20 cellular contexts compared by ENCODE assay signal in genomic region chr14:95541932-95542554, GRCh38. TPM values are rescaled to one million over a fixed set of nuclear protein-coding genes. Genes with fewer than 3 reads are reported as not detected.
DNase-seq lines count a peak whose midpoint lies in the region; ATAC-seq and TF ChIP-seq lines count a peak whose summit lies in the region.
"Had no signal": no experiment of that assay in that cellular context is flagged by ENCODE, and none has a peak within 500 bp of the region (broad histone marks: within the 10 kb centered on the region; RNA-seq: fewer than 3 reads in every experiment).

No MANE protein-coding gene starts in this region.

- peak overlapping the region; percentile 25 for H3K9ac ChIP-seq in Loucy (ENCODE audit: low read depth, low read length, poor library complexity, severe bottlenecking)
- H3K9ac ChIP-seq in endodermal cell (ENCODE audit: extremely low read depth, low read length, poor library complexity, severe bottlenecking): no peak overlapping the region
- H3K9ac ChIP-seq: BLaER1 had no signal

- H3K27me3 ChIP-seq in Loucy (ENCODE audit: insufficient read depth, low read length, poor library complexity, severe bottlenecking) (no peaks in the 10 kb centered on the region), endodermal cell (ENCODE audit: control insufficient read depth, insufficient read depth, low read length, poor library complexity, severe bottlenecking) (no peaks in the 10 kb centered on the region), right lobe of liver (no peaks in the 10 kb centered on the region), gastrocnemius medialis (no peaks in the 10 kb centered on the region)
- H3K27me3 ChIP-seq: BE2C, BLaER1 had no signal

- in situ Hi-C loops in gastrocnemius medialis (cut with MboI; ENCODE audit: low sequenced_read_pairs in 4 of 4): loop anchor here in 2 of 4 donors (25.0 kb wide), 2 partner anchors 380 to 405 kb away; partner anchors contain the start of gene DICER1 (in 1 of the 2)

- peaks cover 57% of the 10 kb centered on the region for H4K20me1 ChIP-seq in Loucy (ENCODE audit: insufficient read depth, low read length, poor library complexity, severe bottlenecking)

- no peak for TF ChIP-seq POLR2A in right lobe of liver (IDR thresholded peaks at IDR 0.05)
- no peak for TF ChIP-seq POLR2A in gastrocnemius medialis (IDR thresholded peaks at IDR 0.05)

- H3K4me1 Mint-ChIP-seq in T-helper 17 cell: peaks cover 14% of the 10 kb centered on the region
- H3K4me1 Mint-ChIP-seq in endodermal cell: peaks cover 9% of the 10 kb centered on the region

- H3K4me3 ChIP-seq in Loucy (ENCODE audit: low read length, poor library complexity, severe bottlenecking): peak overlapping the region; percentile 45
- H3K4me3 ChIP-seq in endodermal cell (ENCODE audit: low read length): no peak overlapping the region
- no peak overlapping the region for H3K4me3 ChIP-seq in right lobe of liver
- H3K4me3 ChIP-seq in gastrocnemius medialis: no peak overlapping the region
- H3K4me3 ChIP-seq: BLaER1 had no signal

- ATAC-seq in T-helper 17 cell (no peak), right lobe of liver (no peak), gastrocnemius medialis (no peak), left ventricle myocardium superior (no peak)

- H3K4me2 ChIP-seq in Loucy (ENCODE audit: low read depth, low read length, poor library complexity, severe bottlenecking): peak overlapping the region; percentile 52

- DNase-seq in T-helper 17 cell (no peak), endodermal cell (peak; percentile 1), right lobe of liver (no peak), gastrocnemius medialis (no peak), left ventricle myocardium superior (no peak)
- DNase-seq in activated naive CD4-positive, alpha-beta T cell treated with Interleukin-2 at 50 U/mL for 16 hours: no peak
- DNase-seq: 8988T; ACHN; BE2C; C1 segment of cervical spinal cord; Caco-2; Calu3; CD4-positive, alpha-beta memory T cell; CD4-positive, CD25-positive, alpha-beta regulatory T cell; CD8-positive, alpha-beta memory T cell; DMS79 treated with DMSO at 0.1 percent for 48 hours; GF-D8 had no signal

- H3K9me2 ChIP-seq in Loucy (replicated peaks; ENCODE audit: low read depth, low read length): no peaks in the 10 kb centered on the region

- no peaks in the 10 kb centered on the region for H3F3A ChIP-seq in Loucy (ENCODE audit: low read depth)

- H2AFZ ChIP-seq in Loucy (ENCODE audit: low read length): no peak overlapping the region

- H3K9me3 ChIP-seq in Loucy (ENCODE audit: insufficient read depth, low read depth, low read length) (no peaks in the 10 kb centered on the region), T-helper 17 cell (ENCODE audit: control insufficient read depth, low read length, poor library complexity, severe bottlenecking) (no peaks in the 10 kb centered on the region), endodermal cell (ENCODE audit: control insufficient read depth, low read length) (no peaks in the 10 kb centered on the region), right lobe of liver (no peaks in the 10 kb centered on the region), gastrocnemius medialis (no peaks in the 10 kb centered on the region)
- H3K9me3 ChIP-seq: BE2C, BLaER1, Caco-2 had no signal

- H3K27ac Mint-ChIP-seq in T-helper 17 cell (peak overlapping the region; percentile 16), endodermal cell (no peak overlapping the region)
- H3K27ac Mint-ChIP-seq: CD14-positive monocyte; CD4-positive, alpha-beta memory T cell; CD4-positive, CD25-positive, alpha-beta regulatory T cell; CD8-positive, alpha-beta memory T cell had no signal

- WGBS in endodermal cell (ENCODE audit: insufficient coverage in 1 of 2, insufficient read length in 1 of 2), 2 experiments: 94% methylated on average over 3 of the region's 4 CpGs; no CpG with 5 or more reads in 1 of the 2 experiments
- WGBS in right lobe of liver (ENCODE audit: insufficient coverage, low coverage, low lambda C conversion rate, missing lambda C conversion rate): 50% methylated on average over 4 of the region's 4 CpGs

- H3K27me3 Mint-ChIP-seq in T-helper 17 cell: no peaks in the 10 kb centered on the region
- H3K27me3 Mint-ChIP-seq in endodermal cell (ENCODE audit: insufficient read depth): no peaks in the 10 kb centered on the region
- H3K27me3 Mint-ChIP-seq: CD4-positive, alpha-beta memory T cell; CD4-positive, CD25-positive, alpha-beta regulatory T cell; CD8-positive, alpha-beta memory T cell had no signal

- TF ChIP-seq CTCF in Loucy (conservative IDR thresholded peaks at IDR 0.05; ENCODE audit: low read length) (no peak), endodermal cell (conservative IDR thresholded peaks at IDR 0.05) (no peak), right lobe of liver (IDR thresholded peaks at IDR 0.05) (no peak), gastrocnemius medialis (IDR thresholded peaks at IDR 0.05 in 4 of 5, conservative IDR thresholded peaks at IDR 0.05 in 1 of 5) (no peak)

- H3K36me3 ChIP-seq in Loucy (ENCODE audit: insufficient read depth, low read length) (peaks cover 33% of the 10 kb centered on the region; the same call in 1 of the 2 replicates), endodermal cell (ENCODE audit: control insufficient read depth, insufficient read depth, low read length) (peaks cover 10% of the 10 kb centered on the region), right lobe of liver (peaks cover 0 to 12% (median 4%) of the 10 kb centered on the region in 4 donors), gastrocnemius medialis (no peaks in the 10 kb centered on the region)

- H3K4me1 ChIP-seq in Loucy (ENCODE audit: insufficient read depth, low read length, poor library complexity, severe bottlenecking) (peaks cover 54% of the 10 kb centered on the region), endodermal cell (ENCODE audit: control insufficient read depth, insufficient read depth, low read length) (no peaks in the 10 kb centered on the region), right lobe of liver (peaks cover 0 to 51% (median 15%) of the 10 kb centered on the region in 4 donors), gastrocnemius medialis (peaks cover 52 to 60% of the 10 kb centered on the region in 2 donors)

- H3K36me3 Mint-ChIP-seq in T-helper 17 cell (ENCODE audit: low read depth) (no peaks in the 10 kb centered on the region), endodermal cell (ENCODE audit: low read depth) (peaks cover 13% of the 10 kb centered on the region)

- intact Hi-C loops in right lobe of liver (cut with DNase I): no loop called here
- intact Hi-C loops in gastrocnemius medialis (cut with DNase I; ENCODE audit: low total_unique reads): no loop called here
- intact Hi-C loops in left ventricle myocardium superior (cut with micrococcal nuclease): no loop called here

- H3K27ac ChIP-seq in endodermal cell (ENCODE audit: low read depth, low read length) (no peak overlapping the region), right lobe of liver (peak overlapping the region in 2 of 3 donors; percentile 7 to 19), gastrocnemius medialis (no peak overlapping the region)
- H3K27ac ChIP-seq: BLaER1 had no signal

- H3K4me3 Mint-ChIP-seq in T-helper 17 cell (no peak overlapping the region), endodermal cell (no peak overlapping the region)
- H3K4me3 Mint-ChIP-seq: CD14-positive monocyte; CD4-positive, alpha-beta memory T cell; CD4-positive, CD25-positive, alpha-beta regulatory T cell; CD8-positive, alpha-beta memory T cell had no signal

- H3K79me2 ChIP-seq in Loucy (ENCODE audit: insufficient read depth, low read length): peaks cover 80% of the 10 kb centered on the region

- H3K9me3 Mint-ChIP-seq in endodermal cell: no peaks in the 10 kb centered on the region
- H3K9me3 Mint-ChIP-seq: CD14-positive monocyte; CD4-positive, alpha-beta memory T cell; CD4-positive, CD25-positive, alpha-beta regulatory T cell; CD8-positive, alpha-beta memory T cell had no signal

RNA-seq across cellular contexts. Expression of gene GLRX5, which starts 7.2 kb away (rescaled TPM):
- total RNA-seq in T-helper 17 cell (10 to 100 TPM; 14.8 to 17.7 TPM), endodermal cell (10 to 100 TPM; 62.4 to 63.4 TPM), right lobe of liver (10 to 100 TPM; 31.4 to 48.5 (median 40.2) TPM), gastrocnemius medialis (10 to 100 TPM; 28.0 to 83.2 (median 74.0) TPM), left ventricle myocardium superior (94.0 TPM)
- polyA plus RNA-seq in endodermal cell (2013, experiment 1 of 2): 73.3 TPM
- polyA plus RNA-seq in endodermal cell (2013, experiment 2 of 2): 69.6 TPM

RNA-seq across cellular contexts. Expression of gene SYNE3, which starts 25.6 kb away (rescaled TPM):
- total RNA-seq in T-helper 17 cell: 10 to 100 TPM; 59.6 to 64.8 TPM
- total RNA-seq in endodermal cell: 1 to 10 TPM; 1.0 to 5.2 TPM
- polyA plus RNA-seq in endodermal cell (2013, experiment 1 of 2): 0.61 TPM
- polyA plus RNA-seq in endodermal cell (2013, experiment 2 of 2): 0.87 TPM
- total RNA-seq in right lobe of liver: 10 to 100 TPM in 1 of 6 experiments, 1 to 10 TPM in 5; 3.7 to 11.6 (median 5.0) TPM
- total RNA-seq in gastrocnemius medialis: 1 to 10 TPM; 4.7 to 7.1 (median 5.1) TPM
- 12.2 TPM for total RNA-seq in left ventricle myocardium superior

Comparison
In these comparisons a context has a peak if more than half of its experiments do, and no peak if none do; other contexts are left out.
1. H3K27ac ChIP-seq: peak in right lobe of liver (2 of 3); none in endodermal cell (single experiment) and gastrocnemius medialis (0 of 4).